Comparison of ENCODE assay signal across 11 cellular contexts in genomic region chr5:172002840-172003512, GRCh38. TPM values are rescaled to one million over a fixed set of nuclear protein-coding genes. Genes with fewer than 3 reads are reported as not detected.
DNase-seq lines count a peak whose midpoint lies in the region; ATAC-seq, FAIRE-seq and TF ChIP-seq lines count a peak whose summit lies in the region.
"Had no signal": no experiment of that assay in that cellular context is flagged by ENCODE, and none has a peak within 500 bp of the region (broad histone marks: within the 10 kb centered on the region; RNA-seq: fewer than 3 reads in every experiment).

No MANE protein-coding gene starts in this region.

- no peaks in the 10 kb centered on the region for H3K36me3 Mint-ChIP-seq in neural crest cell (ENCODE audit: low read depth)

- POLR2A ChIA-PET in GM12878 (lab: Charles Lee) = interaction anchor here (1.5 kb wide), 1 partner anchor 14 kb away, joined by 3 read pairs; no protein-coding TSS in a partner anchor

- H3K4me1 ChIP-seq in Loucy (ENCODE audit: insufficient read depth, low read length, poor library complexity, severe bottlenecking) (peaks cover 31% of the 10 kb centered on the region), GM12878 (ENCODE audit: control insufficient read depth, insufficient read depth, low read length) (peaks cover 41% of the 10 kb centered on the region)

- peak overlapping the region; percentile 81 for H3K4me3 Mint-ChIP-seq in neural crest cell

- H3K9me3 ChIP-seq in Loucy (ENCODE audit: insufficient read depth, low read depth, low read length) = no peaks in the 10 kb centered on the region
- no peaks in the 10 kb centered on the region for H3K9me3 ChIP-seq in GM12878 (replicated peaks; ENCODE audit: control insufficient read depth, insufficient read depth, low read length)
- H3K9me3 ChIP-seq: lower lobe of right lung, spleen had no signal

- no peak overlapping the region for H3K27ac Mint-ChIP-seq in neural crest cell (ENCODE audit: unreplicated experiment)

- RAD21 ChIA-PET in GM12878 (lab: Charles Lee; ENCODE audit: unreplicated experiment) = interaction anchor here (1.0 to 2.7 kb wide), 4 partner anchors 18 to 97 kb away, joined by 3 to 13 read pairs (median 8); no protein-coding TSS in a partner anchor

- no peaks in the 10 kb centered on the region for H3F3A ChIP-seq in Loucy (ENCODE audit: low read depth)

- peak; percentile 27 for DNase-seq in Caki2 (ENCODE audit: low read depth)
- no peak for DNase-seq in GM12878 (ENCODE audit: low read depth, low spot score)
- DNase-seq in neural crest cell (ENCODE audit: low read depth, low spot score) = no peak
- DNase-seq in NK-92 treated with Interleukin-12 subunit alpha and Interleukin-12 subunit beta, amount 100 ng/mL, for 24 hours (lab: John Stamatoyannopoulos, UW) = no peak
- no peak for DNase-seq in NCI-H1417 treated with DMSO at 0.1 percent for 48 hours (lab: John Stamatoyannopoulos, UW)
- DNase-seq: KG1, lower lobe of right lung, NCI-H510A, spleen had no signal

- FAIRE-seq in GM12878 (lab: Jason Lieb, UNC) = peak; percentile 13

- ATAC-seq in GM12878 (peak; percentile 3; the same call in 2 of the 3 replicates), esophagus mucosa (no peak)

- H3K27me3 Mint-ChIP-seq in neural crest cell (ENCODE audit: low read depth) = no peaks in the 10 kb centered on the region

- TF ChIP-seq CTCF in Loucy (conservative IDR thresholded peaks at IDR 0.05; ENCODE audit: low read length) (no peak), GM12878 (IDR thresholded peaks at IDR 0.05 in 2 of 3, conservative IDR thresholded peaks at IDR 0.05 in 1 of 3; ENCODE audit: control insufficient read depth in 2 of 3, extremely low read depth in 1 of 3, insufficient read depth in 1 of 3, low read depth in 3 of 3, low read length in 3 of 3) (no peak), neural crest cell (conservative IDR thresholded peaks at IDR 0.05) (no peak)

- CTCF ChIA-PET in GM12878 (lab: Yijun Ruan, JAX) = interaction anchor here (0.8 to 9.6 kb wide), 11 partner anchors 10 to 96 kb away, joined by 3 to 179 read pairs (median 3); no protein-coding TSS in a partner anchor

- H3K79me2 ChIP-seq in Loucy (ENCODE audit: insufficient read depth, low read length) = peaks cover 82% of the 10 kb centered on the region
- H3K79me2 ChIP-seq in GM12878 (ENCODE audit: control insufficient read depth, insufficient read depth, low read length) = peaks cover 93% of the 10 kb centered on the region

- no peaks in the 10 kb centered on the region for H3K9me3 Mint-ChIP-seq in neural crest cell

- intact Hi-C loops in GM12878 (cut with micrococcal nuclease; ENCODE audit: unreplicated experiment) = loop anchor here (1.0 to 10.0 kb wide), 4 partner anchors 41 to 588 kb away; partner anchors contain the start of gene FGF18

- H3K9me2 ChIP-seq in Loucy (replicated peaks; ENCODE audit: low read depth, low read length) = no peaks in the 10 kb centered on the region

- no TSS peak for BruUV-seq in GM12878 (replicated peaks; lab: Mats Ljungman, UMichigan)

- H3K27ac ChIP-seq in GM12878 (ENCODE audit: control insufficient read depth, insufficient read depth) = no peak overlapping the region
- H3K27ac ChIP-seq: lower lobe of right lung had no signal

- peak overlapping the region; percentile 72 for H3K4me2 ChIP-seq in Loucy (ENCODE audit: low read depth, low read length, poor library complexity, severe bottlenecking)
- H3K4me2 ChIP-seq in GM12878 (ENCODE audit: control insufficient read depth, insufficient read depth) = peak overlapping the region; percentile 67

- no peaks in the 10 kb centered on the region for H3K27me3 ChIP-seq in Loucy (ENCODE audit: insufficient read depth, low read length, poor library complexity, severe bottlenecking)
- no peaks in the 10 kb centered on the region for H3K27me3 ChIP-seq in GM12878 (replicated peaks in 1 of 2; ENCODE audit: control insufficient read depth in 2 of 2, insufficient read depth in 2 of 2, low read length in 1 of 2)
- H3K27me3 ChIP-seq: spleen had no signal

- peak overlapping the region; percentile 78 for H3K4me3 ChIP-seq in Loucy (ENCODE audit: low read length, poor library complexity, severe bottlenecking)
- H3K4me3 ChIP-seq in GM12878 = peak overlapping the region; percentile 47; the same call in 1 of the 2 replicates
- H3K4me3 ChIP-seq: lower lobe of right lung, spleen had no signal

- H2AFZ ChIP-seq in Loucy (ENCODE audit: low read length) (no peak overlapping the region), GM12878 (ENCODE audit: control insufficient read depth, low read depth, low read length) (no peak overlapping the region)

- SMC1A ChIA-PET in GM12878 (lab: Charles Lee; ENCODE audit: uncharacterized antibody, unreplicated experiment) = interaction anchor here (0.6 to 8.8 kb wide), 13 partner anchors 16 to 185 kb away, joined by 3 to 167 read pairs (median 4); partner anchors contain the start of gene STK10

- in situ Hi-C loops in Caki2 (cut with HindIII; ENCODE audit: low pct_unique_long_range_greater_than_20kb, low sequenced_read_pairs) (no loop called here), GM12878 (cut with MboI) (no loop called here)

- H4K20me1 ChIP-seq in Loucy (ENCODE audit: insufficient read depth, low read length, poor library complexity, severe bottlenecking) (peaks cover 41% of the 10 kb centered on the region), GM12878 (ENCODE audit: control insufficient read depth, insufficient read depth) (no peaks in the 10 kb centered on the region)

- no peak for TF ChIP-seq POLR2A in GM12878 (IDR thresholded peaks at IDR 0.05; ENCODE audit: low read depth, low read length)

- H3K9ac ChIP-seq in Loucy (ENCODE audit: low read depth, low read length, poor library complexity, severe bottlenecking) = peak overlapping the region; percentile 78
- no peak overlapping the region for H3K9ac ChIP-seq in GM12878 (ENCODE audit: control insufficient read depth, insufficient read depth, low read length)

- peaks cover 38% of the 10 kb centered on the region for H3K4me1 Mint-ChIP-seq in neural crest cell

- TF ChIP-seq RAD21 in GM12878 (IDR thresholded peaks at IDR 0.05; ENCODE audit: insufficient read depth, low read depth, low read length) = no peak

- 50% methylated on average over 6 of the region's 6 CpGs for WGBS in GM12878 (ENCODE audit: insufficient coverage, insufficient replicate concordance, low lambda C conversion rate, missing lambda C conversion rate)

- H3K36me3 ChIP-seq in Loucy (ENCODE audit: insufficient read depth, low read length) (no peaks in the 10 kb centered on the region), GM12878 (ENCODE audit: control insufficient read depth in 2 of 2, insufficient read depth in 2 of 2, low read length in 1 of 2) (no peaks in the 10 kb centered on the region)
- H3K36me3 ChIP-seq: lower lobe of right lung, spleen had no signal

- no peak for TF ChIP-seq EP300 in GM12878 (IDR thresholded peaks at IDR 0.05; ENCODE audit: borderline replicate concordance in 1 of 2, control insufficient read depth in 1 of 2, low read depth in 2 of 2, low read length in 2 of 2)

TF ChIP-seq in GM12878, 131 proteins besides CTCF, POLR2A, EP300 and RAD21 (continues in another document):
- TF ChIP-seq BCL11A (IDR thresholded peaks at IDR 0.05; ENCODE audit: low read depth, low read length) (peak; percentile 64; the same call in 1 of the 2 replicates), NBN (IDR thresholded peaks at IDR 0.05) (no peak), DPF2 (IDR thresholded peaks at IDR 0.05) (peak; percentile 48; the same call in 1 of the 2 replicates), FOXM1 (IDR thresholded peaks at IDR 0.05; ENCODE audit: low read depth, low read length) (no peak), MEF2A (IDR thresholded peaks at IDR 0.05; ENCODE audit: insufficient read depth, low read depth, low read length) (0 out of 2 replicates have a peak, but pooled peaks have one; percentile 12), ZNF217 (IDR thresholded peaks at IDR 0.05) (0 out of 2 replicates have a peak, but pooled peaks have one; percentile 22), RUNX3 (IDR thresholded peaks at IDR 0.05; ENCODE audit: low read length) (peak; percentile 7; the same call in 1 of the 2 replicates)

RNA-seq across cellular contexts. Expression of gene FBXW11, which starts 3.5 kb away (rescaled TPM):
- 51.2 and 53.5 TPM in 2 replicates for total RNA-seq in Caki2 (2014; rRNA removed; shearing (Covaris generic); ENCODE audit: low replicate concordance)
- 68.9 and 73.9 TPM in 2 replicates for total RNA-seq in GM12878 (2013; cell fraction: nucleolus; rRNA removed)
- 44.5 and 55.5 TPM in 2 replicates for total RNA-seq in GM12878 (2014; rRNA removed)
- 50.9 TPM in 2 replicates for total RNA-seq in GM12878 (2014; rRNA removed; fragmentation: Illumina TruSeq; extraction: Trizol)
- total RNA-seq in GM12878 (2021) = 48.4 and 50.7 TPM in 2 replicates
- 15.2 TPM for polyA plus RNA-seq in GM12878 (2011; ENCODE audit: low read depth)
- polyA plus RNA-seq in GM12878 (2011; rRNA removed) = 61.5 and 64.7 TPM in 2 replicates
- 40.9 and 41.2 TPM in 2 replicates for polyA plus RNA-seq in GM12878 (2011; cell fraction: cytosol; rRNA removed)
- polyA plus RNA-seq in GM12878 (2011; cell fraction: nucleus; rRNA removed) = 34.3 and 43.8 TPM in 2 replicates
- polyA plus RNA-seq in GM12878 (2012) = 23.6 and 28.8 TPM in 2 replicates
- 46.9 and 64.0 TPM in 2 replicates for polyA plus RNA-seq in GM12878 (2014; fragmentation: Illumina TruSeq; extraction: Trizol)
- 1 to 10 TPM; 4.3 to 7.7 TPM for polyA plus RNA-seq in GM12878 (2014; fragmentation: Nextera tagmentation; extraction: Ambion mirVana)
- 30.7 and 35.4 TPM in 2 replicates for polyA plus RNA-seq in GM12878 (2014; rRNA removed)
- polyA plus RNA-seq in GM12878 (2016; fragmentation: Nextera tagmentation; extraction: Ambion mirVana) = 10 to 100 TPM; 27.8 to 28.2 TPM
- 111 and 144 TPM in 2 replicates for polyA minus RNA-seq in GM12878 (2011; rRNA and poly(A)+ RNA removed)
- 39.8 and 43.9 TPM in 2 replicates for polyA minus RNA-seq in GM12878 (2011; cell fraction: cytosol; rRNA and poly(A)+ RNA removed)
- 24.8 and 39.9 TPM in 2 replicates for polyA minus RNA-seq in GM12878 (2011; cell fraction: nucleus; rRNA and poly(A)+ RNA removed)
- 64.1 and 66.6 TPM in 2 replicates for total RNA-seq in neural crest cell
- total RNA-seq in esophagus mucosa = 45.9 TPM
